ENCODE assay signal across 9 cellular contexts in genomic region chr21:34670220-34670961, GRCh38. TPM values are rescaled to one million over a fixed set of nuclear protein-coding genes. Genes with fewer than 3 reads are reported as not detected.
A peak's percentile ranks its signal among the peaks of the same experiment; 100 is the strongest.
DNase-seq lines count a peak whose midpoint lies in the region; ATAC-seq and TF ChIP-seq lines count a peak whose summit lies in the region.
"Had no signal": no experiment of that assay in that cellular context is flagged by ENCODE, and none has a peak within 500 bp of the region (broad histone marks: within the 10 kb centered on the region; RNA-seq: fewer than 3 reads in every experiment).

No MANE protein-coding gene starts in this region.

- H3K36me3 Mint-ChIP-seq in Calu3 (ENCODE audit: insufficient read depth, unreplicated experiment) (peaks cover 4% of the 10 kb centered on the region), progenitor cell of endocrine pancreas (ENCODE audit: insufficient read depth) (peaks cover 4% of the 10 kb centered on the region)

- CTCF ChIA-PET in Calu3 (lab: Charles Lee), result interaction anchor here (0.9 kb wide), 2 partner anchors 10 to 14 kb away, joined by 3 to 5 read pairs; no protein-coding TSS in a partner anchor
- CTCF ChIA-PET in Panc1 (lab: Charles Lee), result no interaction called here

- H3K4me1 ChIP-seq in Panc1 (ENCODE audit: control insufficient read depth, insufficient read depth, low read length) (no peaks in the 10 kb centered on the region), foreskin keratinocyte (no peaks in the 10 kb centered on the region)

- H3K9me3 ChIP-seq in Panc1 (ENCODE audit: control insufficient read depth, insufficient read depth, low read depth, low read length), result no peaks in the 10 kb centered on the region

- H3K27me3 ChIP-seq in Panc1 (ENCODE audit: control insufficient read depth, insufficient read depth, low read length), result peaks cover 28% of the 10 kb centered on the region
- H3K27me3 ChIP-seq in foreskin keratinocyte, result peaks cover 94% of the 10 kb centered on the region

- H3K27ac Mint-ChIP-seq in Calu3 (ENCODE audit: unreplicated experiment), result no peak overlapping the region
- no peak overlapping the region for H3K27ac Mint-ChIP-seq in progenitor cell of endocrine pancreas

- in situ Hi-C loops in Panc1 (cut with HindIII; ENCODE audit: low pct_unique_long_range_greater_than_20kb, low sequenced_read_pairs), result no loop called here

- ATAC-seq in Panc1 (peak; percentile 55), foreskin keratinocyte (peak; percentile 42), HG03196 (IDR thresholded peaks at IDR 0.05; ENCODE audit: unreplicated experiment) (no peak), GM19395 (IDR thresholded peaks at IDR 0.05; ENCODE audit: unreplicated experiment) (no peak)

- H3K36me3 ChIP-seq in Panc1 (ENCODE audit: control insufficient read depth, insufficient read depth, low read length), result no peaks in the 10 kb centered on the region

- peak overlapping the region; percentile 13 to 37; a peak in 3 of 4 replicates for H3K4me3 ChIP-seq in Panc1 (ENCODE audit: low read depth in 2 of 2, low read length in 2 of 2)

- no peaks in the 10 kb centered on the region for H3K9me3 Mint-ChIP-seq in Calu3 (ENCODE audit: low read depth, unreplicated experiment)
- H3K9me3 Mint-ChIP-seq in progenitor cell of endocrine pancreas (ENCODE audit: low read depth), result no peaks in the 10 kb centered on the region

- H3K27ac ChIP-seq in Panc1 (ENCODE audit: low read length) (no peak overlapping the region), foreskin keratinocyte (no peak overlapping the region)
- H3K27ac ChIP-seq: VCaP had no signal

- peaks cover 16% of the 10 kb centered on the region for H3K4me1 Mint-ChIP-seq in Calu3 (ENCODE audit: low read depth, unreplicated experiment)
- peaks cover 14% of the 10 kb centered on the region for H3K4me1 Mint-ChIP-seq in progenitor cell of endocrine pancreas (ENCODE audit: low read depth)

- POLR2A ChIA-PET in Panc1 (lab: Charles Lee), result no interaction called here

- TF ChIP-seq CTCF in Calu3 (IDR thresholded peaks at IDR 0.05; ENCODE audit: unreplicated experiment) (no peak), Panc1 (IDR thresholded peaks at IDR 0.05) (no peak), foreskin keratinocyte (conservative IDR thresholded peaks at IDR 0.05) (no peak), progenitor cell of endocrine pancreas (IDR thresholded peaks at IDR 0.05; ENCODE audit: unreplicated experiment) (no peak)

- H3K27me3 Mint-ChIP-seq in Calu3 (ENCODE audit: unreplicated experiment), result peaks cover 25% of the 10 kb centered on the region
- H3K27me3 Mint-ChIP-seq in progenitor cell of endocrine pancreas, result peaks cover 44% of the 10 kb centered on the region

- H3K4me3 Mint-ChIP-seq in Calu3 (ENCODE audit: low read depth, unreplicated experiment) (peak overlapping the region; percentile 58), progenitor cell of endocrine pancreas (ENCODE audit: low read depth) (peak overlapping the region; percentile 81)

- DNase-seq in Calu3 (peak; percentile 6), Panc1 (ENCODE audit: low read depth, low spot score) (no peak), foreskin keratinocyte (peak in 1 of 2 donors; percentile 19), progenitor cell of endocrine pancreas (ENCODE audit: low spot score, unreplicated experiment) (peak; percentile 42), kidney glomerular epithelial cell (lab: John Stamatoyannopoulos, UW) (no peak), DMS79 treated with DMSO at 0.1 percent for 48 hours (lab: John Stamatoyannopoulos, UW) (no peak)

- intact Hi-C loops in Calu3 (cut with micrococcal nuclease; ENCODE audit: unreplicated experiment) (no loop called here), Panc1 (cut with micrococcal nuclease; ENCODE audit: unreplicated experiment) (no loop called here)

- BruUV-seq in Calu3 (replicated peaks; lab: Mats Ljungman, UMichigan) (no TSS peak), Panc1 (replicated peaks; lab: Mats Ljungman, UMichigan) (no TSS peak)

RNA-seq across cellular contexts. Expression of gene CLIC6, which starts 1.6 kb away (rescaled TPM):
- total RNA-seq in Calu3 (2022), result 0.24 and 0.42 TPM in 2 replicates
- total RNA-seq in Panc1 (2021; ENCODE audit: unreplicated experiment), result 0.05 TPM
- polyA plus RNA-seq in Panc1 (2012; ENCODE audit: insufficient read length), result not detected
- total RNA-seq in foreskin keratinocyte, result 0.03 and 0.04 TPM in 2 replicates
- polyA plus RNA-seq in foreskin keratinocyte, result 0.02 and 0.03 TPM in 2 replicates
- total RNA-seq in progenitor cell of endocrine pancreas, result 14.1 and 16.3 TPM in 2 replicates

RNA-seq across cellular contexts. Expression of gene RCAN1, which starts 55.5 kb away (rescaled TPM):
- total RNA-seq in Calu3 (2022) (25.4 and 25.7 TPM in 2 replicates), Panc1 (2021; ENCODE audit: unreplicated experiment) (13.5 TPM), foreskin keratinocyte (19.2 and 22.0 TPM in 2 replicates), progenitor cell of endocrine pancreas (11.6 and 14.2 TPM in 2 replicates)
- polyA plus RNA-seq in Panc1 (2012; ENCODE audit: insufficient read length), result 7.4 TPM
- 13.6 and 13.8 TPM in 2 replicates for polyA plus RNA-seq in foreskin keratinocyte

Comparison
In these comparisons a context has a peak if more than half of its experiments do, and no peak if none do; other contexts are left out.
1. DNase-seq: peak in Calu3 (single experiment) and progenitor cell of endocrine pancreas (single experiment); none in Panc1 (single experiment), kidney glomerular epithelial cell (single experiment) and DMS79 treated with DMSO at 0.1 percent for 48 hours (single experiment).
2. ATAC-seq: peak in Panc1 (single experiment) and foreskin keratinocyte (single experiment); none in HG03196 (single experiment) and GM19395 (single experiment).
3. RNA of gene CLIC6, which starts 1.6 kb away (total RNA-seq): 14.1 to 16.3 TPM in progenitor cell of endocrine pancreas; 0.24 to 0.42 TPM in Calu3, 0.05 TPM in Panc1 (single experiment) and 0.03 to 0.04 TPM in foreskin keratinocyte; every median in the first group is over 10 times any median in the second.